7 cellular contexts compared by ENCODE assay signal in genomic region chr9:37190739-37191138, GRCh38.
A peak's percentile ranks its signal among the peaks of the same experiment; 100 is the strongest.
DNase-seq lines count a peak whose midpoint lies in the region; ATAC-seq and TF ChIP-seq lines count a peak whose summit lies in the region.
"Not testable (repeated sequence)": the region's sequence is repeated elsewhere in the genome, so short reads cannot be mapped to it uniquely, and the experiment has no call there.

No MANE protein-coding gene starts in this region.

- H4K91ac ChIP-seq in neuronal stem cell (ENCODE audit: low read depth, low read length, poor library complexity), result not testable (repeated sequence)

- H2AK5ac ChIP-seq in neuronal stem cell (ENCODE audit: low read depth, low read length), result not testable (repeated sequence)

- H3K9me3 ChIP-seq in BLaER1 treated with 17β-estradiol and CSF1 and Interleukin-3, amounts not matched to agents 10 nM and 100 nM (replicated peaks in 1 of 11); Karpas-422 (ENCODE audit: low read length); OCI-LY7 (ENCODE audit: low read length): not testable (repeated sequence)
- H3K9me3 ChIP-seq in neuronal stem cell (replicated peaks in 1 of 2; ENCODE audit: control insufficient read depth in 2 of 2, insufficient read depth in 1 of 2, low read depth in 1 of 2, low read length in 2 of 2), result peaks cover 0 to 15% of the 10 kb centered on the region in 2 donors

- H3K79me1 ChIP-seq in neuronal stem cell (ENCODE audit: low read depth, low read length), result not testable (repeated sequence)

- H3K27ac ChIP-seq in BLaER1 treated with 17β-estradiol and CSF1 and Interleukin-3, amounts not matched to agents 10 nM and 100 nM, result peak overlapping the region in 8 of 11 experiments; percentile 48 to 94 (median 88); a peak in 14 of 22 replicates
- H3K27ac ChIP-seq in GM23338 (ENCODE audit: low read depth) (peak overlapping the region; percentile 60; the same call in 1 of the 2 replicates), Karpas-422 (ENCODE audit: low read length) (peak overlapping the region; percentile 95), OCI-LY7 (ENCODE audit: low read depth, low read length, poor library complexity, severe bottlenecking) (peak overlapping the region; percentile 99)
- not testable (repeated sequence) for H3K27ac ChIP-seq in neuronal stem cell (replicated peaks; ENCODE audit: low read length)

- peaks cover 0 to 36% (median 0%) of the 10 kb centered on the region in 11 experiments; a peak in 5 of 22 replicates for H4K20me1 ChIP-seq in BLaER1 treated with 17β-estradiol and CSF1 and Interleukin-3, amounts not matched to agents 10 nM and 100 nM
- H4K20me1 ChIP-seq in GM23338 (replicated peaks; ENCODE audit: insufficient read depth); Karpas-422 (ENCODE audit: insufficient read depth, low read depth, low read length); OCI-LY7 (ENCODE audit: insufficient read depth, low read length): not testable (repeated sequence)

- H3K4me1 Mint-ChIP-seq in GM23338 (peaks cover 42% of the 10 kb centered on the region), activated B cell treated with CpG ODN at 0.5 μM for 24 hours (peaks cover 82% of the 10 kb centered on the region), memory B cell (peaks cover 42% of the 10 kb centered on the region)

- H3K9ac ChIP-seq in BLaER1 treated with 17β-estradiol and CSF1 and Interleukin-3, amounts not matched to agents 10 nM and 100 nM, result peak overlapping the region in 5 of 11 experiments; percentile 42 to 79 (median 60); a peak in 7 of 22 replicates
- H3K9ac ChIP-seq in Karpas-422 (ENCODE audit: low read length); neuronal stem cell (ENCODE audit: low read depth, low read length, poor library complexity): not testable (repeated sequence)

- not testable (repeated sequence) for H3F3A ChIP-seq in GM23338 (replicated peaks; ENCODE audit: low read depth)

- not testable (repeated sequence) for H4K8ac ChIP-seq in neuronal stem cell (ENCODE audit: low read depth, low read length)

- H3K23ac ChIP-seq in neuronal stem cell (ENCODE audit: low read depth, low read length, poor library complexity), result not testable (repeated sequence)

- not testable (repeated sequence) for H3K27me3 ChIP-seq in BLaER1 treated with 17β-estradiol and CSF1 and Interleukin-3, amounts not matched to agents 10 nM and 100 nM; GM23338 (ENCODE audit: insufficient read depth); Karpas-422 (ENCODE audit: low read length); neuronal stem cell (ENCODE audit: control insufficient read depth in 3 of 3, insufficient read depth in 3 of 3, low read depth in 1 of 3, low read length in 3 of 3)

- H3K9me3 Mint-ChIP-seq in GM23338, activated B cell treated with CpG ODN at 0.5 μM for 24 hours, memory B cell: not testable (repeated sequence)

- WGBS in neuronal stem cell (ENCODE audit: extremely low coverage in 2 of 2, insufficient read length in 2 of 2, insufficient replicate concordance in 1 of 2), 2 donors, result no CpG with 5 or more reads among the region's 13 CpGs

- H2BK15ac ChIP-seq in neuronal stem cell (ENCODE audit: low read length), result not testable (repeated sequence)

- H2BK5ac ChIP-seq in neuronal stem cell (ENCODE audit: low read length), result not testable (repeated sequence)

- not testable (repeated sequence) for H3K9me2 ChIP-seq in GM23338 (ENCODE audit: insufficient read depth); Karpas-422 (replicated peaks; ENCODE audit: insufficient read depth, low read length); OCI-LY7 (ENCODE audit: insufficient read depth, low read length)

- not testable (repeated sequence) for BruUV-seq in OCI-LY7 (replicated peaks; lab: Mats Ljungman, UMichigan)

- peaks cover 22% of the 10 kb centered on the region for H3K79me2 ChIP-seq in GM23338 (replicated peaks; ENCODE audit: insufficient read depth)
- peaks cover 74% of the 10 kb centered on the region for H3K79me2 ChIP-seq in Karpas-422 (ENCODE audit: low read length)
- H3K79me2 ChIP-seq in OCI-LY7 (ENCODE audit: insufficient read depth, low read depth, low read length), result peaks cover 81% of the 10 kb centered on the region

- H3K36me3 Mint-ChIP-seq in GM23338 (ENCODE audit: low read depth) (peaks cover 28% of the 10 kb centered on the region), activated B cell treated with CpG ODN at 0.5 μM for 24 hours (ENCODE audit: low read depth) (peaks cover 56% of the 10 kb centered on the region), memory B cell (peaks cover 18% of the 10 kb centered on the region)

- POLR2A ChIA-PET in OCI-LY7 (lab: Charles Lee) (interaction anchor here (0.7 to 12.0 kb wide), 10 partner anchors 10 to 222 kb away, joined by 3 to 269 read pairs (median 3); no protein-coding TSS in a partner anchor), activated B cell treated with CpG ODN at 0.5 μM for 24 hours (lab: Charles Lee) (interaction anchor here (0.6 to 1.7 kb wide), 11 partner anchors 43 to 275 kb away, joined by 3 to 9 read pairs (median 4); partner anchors contain the start of genes PAX5, ZBTB5 and ZCCHC7)

- not testable (repeated sequence) for H3K4ac ChIP-seq in neuronal stem cell (ENCODE audit: low read length)

- H3K27ac Mint-ChIP-seq in GM23338 (peak overlapping the region; percentile 82; the same call in 1 of the 2 replicates), activated B cell treated with CpG ODN at 0.5 μM for 24 hours (peak overlapping the region; percentile 83), memory B cell (peak overlapping the region; percentile 73)

- H3K4me3 Mint-ChIP-seq in GM23338, memory B cell: not testable (repeated sequence)
- H3K4me3 Mint-ChIP-seq in activated B cell treated with CpG ODN at 0.5 μM for 24 hours, result peak overlapping the region; percentile 24

- not testable (repeated sequence) for H2BK120ac ChIP-seq in neuronal stem cell (ENCODE audit: low read depth, low read length)

- H3K36me3 ChIP-seq in BLaER1 treated with 17β-estradiol and CSF1 and Interleukin-3, amounts not matched to agents 10 nM and 100 nM, result peaks cover 0 to 54% (median 14%) of the 10 kb centered on the region in 11 experiments; a peak in 12 of 22 replicates
- not testable (repeated sequence) for H3K36me3 ChIP-seq in GM23338 (ENCODE audit: insufficient read depth)
- H3K36me3 ChIP-seq in Karpas-422 (ENCODE audit: insufficient read depth, low read length), result peaks cover 31% of the 10 kb centered on the region
- peaks cover 67% of the 10 kb centered on the region for H3K36me3 ChIP-seq in OCI-LY7 (ENCODE audit: insufficient read depth, low read length)
- peaks cover 0 to 22% of the 10 kb centered on the region in 2 donors for H3K36me3 ChIP-seq in neuronal stem cell (replicated peaks in 1 of 2; ENCODE audit: control insufficient read depth in 2 of 2, insufficient read depth in 2 of 2, low read length in 2 of 2)

- H3K4me2 ChIP-seq in BLaER1 treated with 17β-estradiol and CSF1 and Interleukin-3, amounts not matched to agents 10 nM and 100 nM, result peak overlapping the region in 10 of 11 experiments; percentile 46 to 94 (median 82); a peak in 20 of 22 replicates
- peak overlapping the region; percentile 63 for H3K4me2 ChIP-seq in GM23338
- H3K4me2 ChIP-seq in Karpas-422 (ENCODE audit: low read depth, low read length, poor library complexity, severe bottlenecking), result not testable (repeated sequence)
- H3K4me2 ChIP-seq in OCI-LY7 (ENCODE audit: low read length), result peak overlapping the region; percentile 59
- H3K4me2 ChIP-seq in neuronal stem cell (ENCODE audit: insufficient read depth, low read length, poor library complexity, severe bottlenecking), result peak overlapping the region; percentile 11

- DNase-seq in GM23338 (ENCODE audit: low spot score); Karpas-422; OCI-LY7 (ENCODE audit: low spot score); activated B cell treated with CpG ODN at 0.5 μM for 24 hours; memory B cell (ENCODE audit: low spot score in 2 of 2); neuronal stem cell (ENCODE audit: low spot score): not testable (repeated sequence)

- not testable (repeated sequence) for H3K27me3 Mint-ChIP-seq in GM23338 (ENCODE audit: insufficient read depth, low read depth, poor library complexity); activated B cell treated with CpG ODN at 0.5 μM for 24 hours; memory B cell

- not testable (repeated sequence) for H3K18ac ChIP-seq in neuronal stem cell (ENCODE audit: low read length)

- H2AFZ ChIP-seq in GM23338; Karpas-422 (ENCODE audit: low read length); OCI-LY7 (ENCODE audit: low read length); neuronal stem cell (ENCODE audit: low read length): not testable (repeated sequence)

- ATAC-seq in GM23338; activated B cell treated with CpG ODN at 0.5 μM for 24 hours (ENCODE audit: low read depth); memory B cell (ENCODE audit: low read depth): not testable (repeated sequence)

- H3K14ac ChIP-seq in neuronal stem cell (ENCODE audit: low read length), result not testable (repeated sequence)

- intact Hi-C loops in OCI-LY7 (cut with micrococcal nuclease; ENCODE audit: unreplicated experiment) (loop anchor here (10.0 kb wide), 1 partner anchor 196 kb away; no protein-coding TSS in a partner anchor), activated B cell treated with CpG ODN at 0.5 μM for 24 hours (cut with micrococcal nuclease) (loop anchor here (10.0 kb wide), 1 partner anchor 316 kb away; no protein-coding TSS in a partner anchor)

- TF ChIP-seq CTCF in GM23338 (conservative IDR thresholded peaks at IDR 0.05; ENCODE audit: low read depth in 2 of 2); OCI-LY7 (conservative IDR thresholded peaks at IDR 0.05; ENCODE audit: low read length); activated B cell treated with CpG ODN at 0.5 μM for 24 hours (IDR thresholded peaks at IDR 0.05): not testable (repeated sequence)

- H3K4me3 ChIP-seq in BLaER1 treated with 17β-estradiol and CSF1 and Interleukin-3, amounts not matched to agents 10 nM and 100 nM, result peak overlapping the region in 4 of 10 experiments; percentile 6 to 51 (median 42); a peak in 7 of 20 replicates
- not testable (repeated sequence) for H3K4me3 ChIP-seq in GM23338; Karpas-422 (ENCODE audit: low read length); OCI-LY7 (ENCODE audit: low read depth, low read length, poor library complexity, severe bottlenecking); neuronal stem cell (ENCODE audit: low read length in 2 of 2)

- CTCF ChIA-PET in OCI-LY7 (lab: Charles Lee; ENCODE audit: unreplicated experiment), result not testable (repeated sequence)
- CTCF ChIA-PET in activated B cell treated with CpG ODN at 0.5 μM for 24 hours (lab: Charles Lee), result interaction anchor here (1.1 kb wide), 1 partner anchor 194 kb away, joined by 3 read pairs; no protein-coding TSS in a partner anchor

- H2BK12ac ChIP-seq in neuronal stem cell (ENCODE audit: low read length), result not testable (repeated sequence)

- peaks cover 63 to 94% (median 92%) of the 10 kb centered on the region in 10 experiments for H3K4me1 ChIP-seq in BLaER1 treated with 17β-estradiol and CSF1 and Interleukin-3, amounts not matched to agents 10 nM and 100 nM
- H3K4me1 ChIP-seq in GM23338 (ENCODE audit: insufficient read depth) (peaks cover 49% of the 10 kb centered on the region), Karpas-422 (ENCODE audit: low read length) (peaks cover 89% of the 10 kb centered on the region), OCI-LY7 (ENCODE audit: insufficient read depth, low read length, poor library complexity, severe bottlenecking) (peaks cover 95% of the 10 kb centered on the region)
- not testable (repeated sequence) for H3K4me1 ChIP-seq in neuronal stem cell (ENCODE audit: control insufficient read depth in 2 of 2, insufficient read depth in 1 of 2, low read depth in 1 of 2, low read length in 2 of 2)
